In genomic region chr9:123069010-123069481, GRCh38 we compare ENCODE assay signal across 14 cellular contexts. TPM values are rescaled to one million over a fixed set of nuclear protein-coding genes. Genes with fewer than 3 reads are reported as not detected.
DNase-seq lines count a peak whose midpoint lies in the region; ATAC-seq, FAIRE-seq and TF ChIP-seq lines count a peak whose summit lies in the region.
"Had no signal": no experiment of that assay in that cellular context is flagged by ENCODE, and none has a peak within 500 bp of the region (broad histone marks: within the 10 kb centered on the region; RNA-seq: fewer than 3 reads in every experiment).

No MANE protein-coding gene starts in this region.

- no peak overlapping the region for H3K4me3 Mint-ChIP-seq in astrocyte (ENCODE audit: unreplicated experiment)
- H3K4me3 Mint-ChIP-seq: B cell had no signal

- peaks cover 5% of the 10 kb centered on the region for H3K36me3 Mint-ChIP-seq in astrocyte (ENCODE audit: low read depth, unreplicated experiment)

- H3K79me2 ChIP-seq in astrocyte (ENCODE audit: insufficient read depth, low read length): no peaks in the 10 kb centered on the region

- H3K4me1 Mint-ChIP-seq in astrocyte (ENCODE audit: low read depth, unreplicated experiment): peaks cover 25% of the 10 kb centered on the region

- DNase-seq in left cardiac atrium: no peak
- no peak for DNase-seq in left ventricle myocardium superior
- DNase-seq in astrocyte (ENCODE audit: low read depth): peak; percentile 95
- peak; percentile 96 for DNase-seq in iris pigment epithelial cell (ENCODE audit: low read depth)
- DNase-seq in aorta: no peak
- DNase-seq in ACHN: no peak
- DNase-seq in GM19239 (ENCODE audit: insufficient read length, low spot score): no peak
- DNase-seq: DND-41, NCI-H2171, PC-3, right lobe of liver, transverse colon had no signal

- H3K27me3 ChIP-seq in astrocyte (ENCODE audit: insufficient read depth, low read length): no peaks in the 10 kb centered on the region
- H3K27me3 ChIP-seq in aorta (ENCODE audit: control insufficient read depth in 1 of 2, insufficient read depth in 2 of 2, low read length in 1 of 2): no peaks in the 10 kb centered on the region
- H3K27me3 ChIP-seq: right lobe of liver, transverse colon had no signal

- H3K4me2 ChIP-seq in astrocyte (ENCODE audit: low read length): peak overlapping the region; percentile 24

- peak overlapping the region; percentile 34 for H3K9ac ChIP-seq in astrocyte (ENCODE audit: low read length)

- H3K9me3 ChIP-seq in astrocyte (ENCODE audit: insufficient read depth, low read depth, low read length) (no peaks in the 10 kb centered on the region), aorta (ENCODE audit: control insufficient read depth, low read length) (no peaks in the 10 kb centered on the region)
- H3K9me3 ChIP-seq: right lobe of liver, transverse colon had no signal

- intact Hi-C loops in left cardiac atrium (cut with DNase I) (no loop called here), left ventricle myocardium superior (cut with micrococcal nuclease) (no loop called here), aorta (cut with DNase I) (no loop called here)

- no peak overlapping the region for H3K27ac Mint-ChIP-seq in astrocyte (ENCODE audit: unreplicated experiment)
- H3K27ac Mint-ChIP-seq: B cell had no signal

- in situ Hi-C loops in ACHN (cut with HindIII; ENCODE audit: low pct_ligation_motif_present, low pct_unique_long_range_greater_than_20kb, low sequenced_read_pairs): no loop called here

- TF ChIP-seq CTCF in astrocyte (IDR thresholded peaks at IDR 0.05; ENCODE audit: insufficient read depth, low read depth, low read length): no peak

- FAIRE-seq in astrocyte (lab: Jason Lieb, UNC) (no peak), GM19239 (lab: Jason Lieb, UNC) (no peak)

- no peaks in the 10 kb centered on the region for H4K20me1 ChIP-seq in astrocyte (ENCODE audit: insufficient read depth, low read length)

- no peaks in the 10 kb centered on the region for H3K27me3 Mint-ChIP-seq in astrocyte (ENCODE audit: low read depth, unreplicated experiment)
- H3K27me3 Mint-ChIP-seq: B cell had no signal

- H3K9me3 Mint-ChIP-seq in astrocyte (ENCODE audit: unreplicated experiment): no peaks in the 10 kb centered on the region

- peak; percentile 63 to 87 for ATAC-seq in left cardiac atrium
- no peak for ATAC-seq in left ventricle myocardium superior
- ATAC-seq in aorta (ENCODE audit: low FRiP score): peak; percentile 55
- ATAC-seq in GM21381 (IDR thresholded peaks at IDR 0.05; ENCODE audit: unreplicated experiment): no peak
- ATAC-seq: PC-3, right lobe of liver had no signal

- WGBS in aorta, 2 donors: 4 to 8% methylated on average over 3 of the region's 3 CpGs

- H2AFZ ChIP-seq in astrocyte (ENCODE audit: low read depth, low read length): no peak overlapping the region

- H3K4me3 ChIP-seq in astrocyte (ENCODE audit: insufficient read depth, low read depth, low read length): no peak overlapping the region
- H3K4me3 ChIP-seq in aorta (ENCODE audit: low read length in 2 of 2): no peak overlapping the region
- H3K4me3 ChIP-seq: right lobe of liver, transverse colon had no signal

- peaks cover 32% of the 10 kb centered on the region for H3K4me1 ChIP-seq in astrocyte (ENCODE audit: insufficient read depth, low read length)
- H3K4me1 ChIP-seq in aorta (ENCODE audit: control insufficient read depth in 1 of 2, insufficient read depth in 2 of 2, low read length in 2 of 2): peaks cover 4 to 13% of the 10 kb centered on the region in 2 donors
- H3K4me1 ChIP-seq: right lobe of liver had no signal

- H3K36me3 ChIP-seq in astrocyte (ENCODE audit: insufficient read depth, low read length): peaks cover 18% of the 10 kb centered on the region
- H3K36me3 ChIP-seq in aorta (ENCODE audit: control insufficient read depth in 1 of 2, insufficient read depth in 2 of 2, low read length in 1 of 2): peaks cover 0 to 5% of the 10 kb centered on the region in 2 donors

- peak overlapping the region; percentile 64 for H3K27ac ChIP-seq in astrocyte (ENCODE audit: low read depth, low read length)
- H3K27ac ChIP-seq in aorta (ENCODE audit: low read depth in 1 of 2, low read length in 2 of 2): peak overlapping the region; percentile 19 to 56
- H3K27ac ChIP-seq: right lobe of liver, transverse colon had no signal

RNA-seq across cellular contexts. Expression of gene GPR21, which starts 35.6 kb away (rescaled TPM):
- total RNA-seq in left cardiac atrium (under 1 TPM; 0.21 to 0.55 TPM), left ventricle myocardium superior (0.72 TPM), astrocyte (0.67 and 1.6 TPM in 2 replicates), aorta (10 to 100 TPM in 1 of 2 donors, 1 to 10 TPM in 1; 8.8 to 13.9 TPM)
- 1 to 10 TPM in 1 of 2 donors, under 1 TPM in 1; 0.50 to 3.8 TPM for polyA plus RNA-seq in aorta

Comparison
In these comparisons a context has a peak if more than half of its experiments do, and no peak if none do; other contexts are left out.
1. ATAC-seq: peak in left cardiac atrium (2 of 2) and aorta (single experiment); none in left ventricle myocardium superior (single experiment) and GM21381 (single experiment).
2. DNase-seq: peak in astrocyte (single experiment) and iris pigment epithelial cell (single experiment); none in left cardiac atrium (single experiment), left ventricle myocardium superior (single experiment), aorta (0 of 2), ACHN (single experiment) and GM19239 (single experiment).